1 cellular context compared by ENCODE assay signal in the genomic region with DNA sequence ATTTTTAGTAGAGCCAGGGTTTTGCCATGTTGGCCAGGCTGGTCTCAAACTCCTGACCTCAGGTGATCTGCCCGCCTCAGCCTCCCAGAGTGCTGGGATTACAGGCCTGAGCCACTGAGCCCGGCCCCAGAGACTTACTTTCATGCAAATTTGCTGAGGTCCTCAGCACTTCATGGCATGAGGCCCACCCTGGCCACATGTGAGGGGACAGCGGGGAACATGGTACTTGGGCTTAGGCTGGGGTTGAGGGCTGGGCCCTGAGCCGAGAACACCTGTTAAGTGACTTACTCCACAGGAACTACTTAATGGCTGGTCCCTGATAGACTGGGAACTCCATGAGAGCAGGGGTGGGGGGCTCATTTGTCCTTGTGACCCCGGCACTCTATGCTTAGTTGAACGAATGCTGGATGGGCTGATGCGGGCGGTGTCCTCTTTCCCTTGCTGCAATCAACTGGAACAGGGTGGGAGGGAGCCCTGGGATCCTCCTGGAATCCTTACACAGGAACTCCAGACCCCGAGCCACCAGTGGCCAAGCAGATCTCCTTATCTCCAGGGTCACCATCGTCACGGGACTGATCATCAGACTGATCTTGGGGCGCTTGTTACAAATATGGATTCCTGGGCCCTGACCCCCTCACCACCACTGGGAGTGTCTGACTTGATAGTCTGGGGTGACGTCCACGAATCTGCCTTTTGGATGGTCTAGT.
TF ChIP-seq lines count a peak whose summit lies in the region.

No MANE protein-coding gene starts in this region.

TF ChIP-seq in H1, 55 proteins besides CTCF, POLR2A, EP300 and RAD21:
- TF ChIP-seq JUN (IDR thresholded peaks at IDR 0.05; ENCODE audit: low read depth, low read length) (no peak), RFX5 (IDR thresholded peaks at IDR 0.05; ENCODE audit: borderline replicate concordance, low read depth, low read length) (no peak), BRCA1 (IDR thresholded peaks at IDR 0.05; ENCODE audit: low read depth, low read length) (no peak), CBX8 (IDR thresholded peaks at IDR 0.05; ENCODE audit: borderline replicate concordance, low read depth, low read length) (no peak)
